25 cellular contexts compared by ENCODE assay signal in the genomic region with DNA sequence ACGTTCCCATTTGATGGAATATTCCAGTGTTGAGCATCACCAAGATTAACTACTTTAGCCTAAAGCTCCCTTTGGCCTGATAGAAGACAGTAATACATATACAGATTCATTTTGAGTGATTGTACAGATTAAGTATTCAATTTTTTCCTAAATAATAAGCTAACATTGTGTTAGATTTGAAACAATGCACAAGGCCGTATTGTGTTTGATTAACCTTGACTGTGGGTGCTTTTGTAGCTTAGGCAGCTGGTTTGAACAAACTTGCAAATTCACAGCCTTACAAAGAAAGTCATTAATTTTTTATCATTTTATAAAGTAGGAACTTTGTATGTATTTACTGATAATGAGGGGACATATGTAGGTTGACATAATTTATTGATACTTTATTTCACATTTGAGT.
"Had no signal": no experiment of that assay in that cellular context is flagged by ENCODE, and none has a peak within 500 bp of the region (broad histone marks: within the 10 kb centered on the region; RNA-seq: fewer than 3 reads in every experiment).

No MANE protein-coding gene starts in this region.

- H3K9me3 ChIP-seq: colonic mucosa, esophagus muscularis mucosa, esophagus squamous epithelium, gastrocnemius medialis, gastroesophageal sphincter, heart left ventricle, heart right ventricle had no signal

- H3K36me3 ChIP-seq: colonic mucosa, esophagus muscularis mucosa, esophagus squamous epithelium, gastrocnemius medialis, gastroesophageal sphincter, heart left ventricle, heart right ventricle had no signal

- H3K27me3 Mint-ChIP-seq: dendritic cell treated with granulocyte-macrophage colony-stimulating factor and Interleukin-4, amounts not matched to agents 40 ng/mL and 50 ng/mL, for 4 days; effector memory CD8-positive, alpha-beta T cell had no signal

- H3K4me3 ChIP-seq: colonic mucosa, coronary artery, dorsolateral prefrontal cortex, esophagus muscularis mucosa, esophagus squamous epithelium, gastrocnemius medialis, gastroesophageal sphincter, heart left ventricle, heart right ventricle had no signal

- ATAC-seq: effector memory CD8-positive, alpha-beta T cell; esophagus mucosa; foreskin keratinocyte; gastrocnemius medialis; gastroesophageal sphincter; heart left ventricle; heart right ventricle had no signal

- H3K27ac ChIP-seq: colonic mucosa, coronary artery, dorsolateral prefrontal cortex, epithelial cell of prostate, esophagus muscularis mucosa, esophagus squamous epithelium, foreskin keratinocyte, gastrocnemius medialis, gastroesophageal sphincter, heart left ventricle, heart right ventricle had no signal

- H3K4me1 ChIP-seq: colonic mucosa, esophagus muscularis mucosa, esophagus squamous epithelium, foreskin keratinocyte, gastrocnemius medialis, gastroesophageal sphincter, heart left ventricle, heart right ventricle had no signal

- H3K9me3 Mint-ChIP-seq: dendritic cell treated with granulocyte-macrophage colony-stimulating factor and Interleukin-4, amounts not matched to agents 40 ng/mL and 50 ng/mL, for 4 days; effector memory CD8-positive, alpha-beta T cell; endodermal cell had no signal

- H3K4me1 Mint-ChIP-seq: endodermal cell had no signal

- H3K27ac Mint-ChIP-seq: dendritic cell treated with granulocyte-macrophage colony-stimulating factor and Interleukin-4, amounts not matched to agents 40 ng/mL and 50 ng/mL, for 4 days; effector memory CD8-positive, alpha-beta T cell; endodermal cell had no signal

- H3K27me3 ChIP-seq: colonic mucosa, dorsolateral prefrontal cortex, esophagus squamous epithelium, foreskin keratinocyte, gastrocnemius medialis, gastroesophageal sphincter, heart left ventricle, heart right ventricle had no signal

- H3K4me3 Mint-ChIP-seq: dendritic cell treated with granulocyte-macrophage colony-stimulating factor and Interleukin-4, amounts not matched to agents 40 ng/mL and 50 ng/mL, for 4 days; effector memory CD8-positive, alpha-beta T cell; endodermal cell had no signal

- DNase-seq: colonic mucosa; cortex of kidney; dermis blood vessel endothelial cell; dorsolateral prefrontal cortex; effector CD4-positive, alpha-beta T cell; effector CD8-positive, alpha-beta T cell; effector memory CD4-positive, alpha-beta T cell; effector memory CD8-positive, alpha-beta T cell; endodermal cell; erythroblast; esophagus squamous epithelium; foreskin fibroblast; foreskin keratinocyte; foreskin melanocyte; gastrocnemius medialis; glutamatergic neuron; head of caudate nucleus; heart left ventricle; heart right ventricle had no signal
